In the genomic region with DNA sequence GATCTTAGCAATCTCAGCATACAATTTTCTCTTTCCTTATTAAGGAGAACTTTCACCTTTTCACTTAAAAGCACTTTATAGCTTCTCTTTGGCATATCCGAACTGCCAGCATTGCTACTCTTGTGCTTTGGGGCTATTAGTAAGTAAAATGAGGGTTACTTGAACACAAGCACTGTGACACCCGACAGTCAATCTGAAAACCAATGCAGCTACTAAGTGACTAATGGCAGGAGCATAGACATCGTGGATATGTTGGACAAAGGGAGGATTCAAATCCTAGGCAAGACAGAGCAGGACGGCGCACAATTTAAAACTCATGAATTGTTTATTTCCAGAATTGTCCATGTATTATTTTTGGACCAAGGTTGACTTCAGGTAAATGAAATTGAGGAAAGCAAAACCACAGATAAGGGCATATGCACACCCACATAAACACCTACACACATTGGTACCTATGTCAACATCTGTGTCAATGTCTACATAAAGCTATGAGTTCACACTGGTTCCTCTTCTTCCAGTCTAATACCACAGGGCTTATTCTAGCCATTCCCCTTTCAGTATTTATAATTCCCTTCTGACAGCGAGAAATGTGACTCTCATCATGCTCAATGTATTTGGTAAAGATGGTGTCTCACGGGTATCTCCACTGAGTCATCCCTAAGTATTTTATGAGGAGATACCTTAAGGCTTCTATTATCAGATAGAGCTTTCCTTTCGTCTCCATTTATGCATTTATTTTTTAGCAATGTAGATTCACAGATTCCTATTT, we compare ENCODE assay signal across 15 cellular contexts.
"Had no signal": no experiment of that assay in that cellular context is flagged by ENCODE, and none has a peak within 500 bp of the region (broad histone marks: within the 10 kb centered on the region; RNA-seq: fewer than 3 reads in every experiment).

No MANE protein-coding gene starts in this region.

- H3K27ac Mint-ChIP-seq: effector memory CD8-positive, alpha-beta T cell; immature natural killer cell; naive thymus-derived CD4-positive, alpha-beta T cell had no signal

- H3K4me3 Mint-ChIP-seq: effector memory CD8-positive, alpha-beta T cell; immature natural killer cell; naive thymus-derived CD4-positive, alpha-beta T cell had no signal

- H3K4me1 ChIP-seq: gastrocnemius medialis, parathyroid adenoma had no signal

- H3K9ac ChIP-seq: parathyroid adenoma had no signal

- DNase-seq: activated naive CD4-positive, alpha-beta T cell; activated T-cell treated with anti-CD3 and anti-CD28 coated beads for 4 hours; dermis blood vessel endothelial cell; effector memory CD8-positive, alpha-beta T cell; gastrocnemius medialis; heart left ventricle; immature natural killer cell; left colon; naive thymus-derived CD4-positive, alpha-beta T cell; stimulated activated CD4-positive, alpha-beta T cell treated with anti-CD3 and anti-CD28 coated beads, Interleukin-12 subunit alpha, Interleukin-12 subunit beta, amount 100 ng/mL, for 4 hours; stimulated activated CD4-positive, alpha-beta T cell treated with anti-CD3 and anti-CD28 coated beads, Interleukin-2, amount 100 ng/mL, for 24 hours had no signal

- H3K36me3 Mint-ChIP-seq: immature natural killer cell; naive thymus-derived CD4-positive, alpha-beta T cell had no signal

- H3K4me1 Mint-ChIP-seq: immature natural killer cell; naive thymus-derived CD4-positive, alpha-beta T cell had no signal

- H3K36me3 ChIP-seq: gastrocnemius medialis, heart left ventricle, neutrophil, thoracic aorta had no signal

- H3K79me2 ChIP-seq: parathyroid adenoma had no signal

- H3K4me3 ChIP-seq: gastrocnemius medialis, heart left ventricle, lung, thoracic aorta had no signal

- H2AFZ ChIP-seq: parathyroid adenoma had no signal

- H3K27ac ChIP-seq: gastrocnemius medialis, neutrophil, parathyroid adenoma, thoracic aorta had no signal

- H3K27me3 ChIP-seq: heart left ventricle, neutrophil had no signal

- H3K9me3 ChIP-seq: gastrocnemius medialis, heart left ventricle, neutrophil, thoracic aorta had no signal
